Comparison of ENCODE assay signal across 16 cellular contexts in genomic region chr17:38563362-38564253, GRCh38. TPM values are rescaled to one million over a fixed set of nuclear protein-coding genes. Genes with fewer than 3 reads are reported as not detected.
A peak's percentile ranks its signal among the peaks of the same experiment; 100 is the strongest.
DNase-seq lines count a peak whose midpoint lies in the region; ATAC-seq lines count a peak whose summit lies in the region.
"Had no signal": no experiment of that assay in that cellular context is flagged by ENCODE, and none has a peak within 500 bp of the region (broad histone marks: within the 10 kb centered on the region; RNA-seq: fewer than 3 reads in every experiment).

No MANE protein-coding gene starts in this region.

- WGBS in mesendoderm (ENCODE audit: extremely low coverage, insufficient coverage, low lambda C conversion rate) = no CpG with 5 or more reads among the region's 50 CpGs
- WGBS in mesenchymal stem cell = 3% methylated on average over 50 of the region's 50 CpGs

- H3K27me3 ChIP-seq in CD4-positive, alpha-beta memory T cell (ENCODE audit: insufficient read depth, low read length) = peaks cover 65% of the 10 kb centered on the region
- H3K27me3 ChIP-seq in mesendoderm (ENCODE audit: insufficient read depth, low read length, poor library complexity) = peaks cover 45% of the 10 kb centered on the region
- H3K27me3 ChIP-seq in mesenchymal stem cell (ENCODE audit: control insufficient read depth in 1 of 2, insufficient read depth in 1 of 2, low read length in 2 of 2) = peaks cover 92 to 98% of the 10 kb centered on the region in 2 experiments

- CTCF ChIA-PET in CD4-positive, alpha-beta memory T cell (lab: Charles Lee; ENCODE audit: partially characterized antibody) = interaction anchor here (1.1 to 1.6 kb wide), 3 partner anchors 21 to 165 kb away, joined by 3 to 4 read pairs (median 3); no protein-coding TSS in a partner anchor

- H2AFZ ChIP-seq in mesenchymal stem cell (ENCODE audit: low read depth, low read length) = no peak overlapping the region

- no peaks in the 10 kb centered on the region for H3K9me3 ChIP-seq in CD4-positive, alpha-beta memory T cell (ENCODE audit: control insufficient read depth in 1 of 2, low read length in 2 of 2)
- H3K9me3 ChIP-seq in mesenchymal stem cell (ENCODE audit: control insufficient read depth, low read length) = no peaks in the 10 kb centered on the region

- H3K36me3 Mint-ChIP-seq in CD4-positive, alpha-beta memory T cell = peaks cover 0 to 3% of the 10 kb centered on the region in 2 donors
- peaks cover 10% of the 10 kb centered on the region for H3K36me3 Mint-ChIP-seq in effector memory CD8-positive, alpha-beta T cell (ENCODE audit: insufficient read depth)
- H3K36me3 Mint-ChIP-seq: immature natural killer cell had no signal

- intact Hi-C loops in CD4-positive, alpha-beta memory T cell (cut with micrococcal nuclease) = no loop called here

- H3K27ac ChIP-seq in CD4-positive, alpha-beta memory T cell (ENCODE audit: low read depth, low read length) = no peak overlapping the region
- H3K27ac ChIP-seq in mesendoderm (ENCODE audit: low read depth, low read length) (no peak overlapping the region), mesenchymal stem cell (ENCODE audit: low read length, poor library complexity, severe bottlenecking) (no peak overlapping the region)

- peaks cover 0 to 5% (median 0%) of the 10 kb centered on the region in 8 donors for H3K9me3 Mint-ChIP-seq in CD4-positive, alpha-beta memory T cell
- H3K9me3 Mint-ChIP-seq in effector memory CD8-positive, alpha-beta T cell = no peaks in the 10 kb centered on the region
- H3K9me3 Mint-ChIP-seq: dendritic cell treated with granulocyte-macrophage colony-stimulating factor and Interleukin-4, amounts not matched to agents 40 ng/mL and 50 ng/mL, for 4 days; immature natural killer cell had no signal

- H3K79me1 ChIP-seq in mesendoderm (ENCODE audit: low read length) = no peaks in the 10 kb centered on the region
- no peaks in the 10 kb centered on the region for H3K79me1 ChIP-seq in mesenchymal stem cell (replicated peaks; ENCODE audit: low read length, poor library complexity, severe bottlenecking)

- H4K5ac ChIP-seq in mesendoderm (ENCODE audit: low read length) = no peak overlapping the region

- H3K56ac ChIP-seq in mesendoderm (ENCODE audit: low read length) = peak overlapping the region; percentile 44

- H3K4me3 Mint-ChIP-seq in CD4-positive, alpha-beta memory T cell = peak overlapping the region in 6 of 8 donors; percentile 15 to 48 (median 34)
- peak overlapping the region; percentile 48 to 61 for H3K4me3 Mint-ChIP-seq in effector memory CD8-positive, alpha-beta T cell
- H3K4me3 Mint-ChIP-seq: dendritic cell treated with granulocyte-macrophage colony-stimulating factor and Interleukin-4, amounts not matched to agents 40 ng/mL and 50 ng/mL, for 4 days had no signal

- H2BK120ac ChIP-seq in mesendoderm (ENCODE audit: low read depth, low read length) = no peak overlapping the region
- no peak overlapping the region for H2BK120ac ChIP-seq in mesenchymal stem cell (ENCODE audit: low read depth, low read length)

- H3K4me2 ChIP-seq in mesendoderm (ENCODE audit: low read length) (peak overlapping the region; percentile 66), mesenchymal stem cell (ENCODE audit: low read length, poor library complexity, severe bottlenecking) (no peak overlapping the region)

- no peaks in the 10 kb centered on the region for H3K36me3 ChIP-seq in CD4-positive, alpha-beta memory T cell (ENCODE audit: insufficient read depth, low read length)
- H3K36me3 ChIP-seq in mesendoderm (ENCODE audit: control insufficient read depth, insufficient read depth, low read length) = no peaks in the 10 kb centered on the region
- no peaks in the 10 kb centered on the region for H3K36me3 ChIP-seq in mesenchymal stem cell (ENCODE audit: control insufficient read depth in 1 of 2, insufficient read depth in 2 of 2, low read depth in 1 of 2, low read length in 2 of 2)

- no peak overlapping the region for H4K91ac ChIP-seq in mesenchymal stem cell (ENCODE audit: low read length)

- H3K18ac ChIP-seq in mesendoderm (ENCODE audit: low read length) (no peak overlapping the region), mesenchymal stem cell (ENCODE audit: low read depth in 1 of 2, low read length in 2 of 2) (no peak overlapping the region)

- H3K27ac Mint-ChIP-seq in CD4-positive, alpha-beta memory T cell = peak overlapping the region in 1 of 7 donors; percentile 19
- no peak overlapping the region for H3K27ac Mint-ChIP-seq in effector memory CD8-positive, alpha-beta T cell
- H3K27ac Mint-ChIP-seq: dendritic cell treated with granulocyte-macrophage colony-stimulating factor and Interleukin-4, amounts not matched to agents 40 ng/mL and 50 ng/mL, for 4 days; immature natural killer cell had no signal

- DNase-seq in CD4-positive, alpha-beta memory T cell = no peak
- DNase-seq in NCI-H2227 (lab: John Stamatoyannopoulos, UW; ENCODE audit: unreplicated experiment) (peak; percentile 75), mesendoderm (peak; percentile 83), mesenchymal stem cell (no peak), NCI-H146 treated with DMSO at 0.1 percent for 48 hours (lab: John Stamatoyannopoulos, UW; ENCODE audit: unreplicated experiment) (no peak)
- no peak for DNase-seq in effector memory CD8-positive, alpha-beta T cell
- DNase-seq: activated CD4-positive, alpha-beta T cell treated with anti-CD3 and anti-CD28 coated beads for 4 hours; activated T-cell treated with anti-CD3 and anti-CD28 coated beads for 4 hours; anterior cingulate cortex; immature natural killer cell; IMR-90; NCI-H2171; SHP77 had no signal

- H3K9ac ChIP-seq in mesendoderm (ENCODE audit: low read length) = peak overlapping the region; percentile 40
- H3K9ac ChIP-seq in mesenchymal stem cell (ENCODE audit: low read length) = no peak overlapping the region

- no peak overlapping the region for H3K4ac ChIP-seq in mesendoderm (ENCODE audit: low read depth, low read length)
- no peak overlapping the region for H3K4ac ChIP-seq in mesenchymal stem cell (ENCODE audit: low read depth in 1 of 2, low read length in 2 of 2)

- POLR2A ChIA-PET in CD4-positive, alpha-beta memory T cell (lab: Charles Lee; ENCODE audit: partially characterized antibody) = no interaction called here

- no peak overlapping the region for H2BK15ac ChIP-seq in mesendoderm (replicated peaks; ENCODE audit: low read depth)
- no peak overlapping the region for H2BK15ac ChIP-seq in mesenchymal stem cell (ENCODE audit: low read depth, poor library complexity, severe bottlenecking)

- H3K27me3 Mint-ChIP-seq in CD4-positive, alpha-beta memory T cell = peaks cover 48 to 50% of the 10 kb centered on the region in 2 donors
- H3K27me3 Mint-ChIP-seq in effector memory CD8-positive, alpha-beta T cell = peaks cover 75 to 81% of the 10 kb centered on the region in 2 donors

- no peak overlapping the region for H4K8ac ChIP-seq in mesendoderm (ENCODE audit: low read depth, low read length)
- H4K8ac ChIP-seq in mesenchymal stem cell (ENCODE audit: low read length) = no peak overlapping the region

- no peak for ATAC-seq in effector memory CD8-positive, alpha-beta T cell (replicated peaks)
- no peak for ATAC-seq in HG02763 (IDR thresholded peaks at IDR 0.05; ENCODE audit: unreplicated experiment)
- ATAC-seq in GM21367 (IDR thresholded peaks at IDR 0.05; ENCODE audit: unreplicated experiment) = no peak

- peaks cover 37% of the 10 kb centered on the region for H3K4me1 ChIP-seq in CD4-positive, alpha-beta memory T cell (ENCODE audit: insufficient read depth, low read length)
- H3K4me1 ChIP-seq in mesendoderm (ENCODE audit: control insufficient read depth, low read depth, low read length) (peaks cover 11% of the 10 kb centered on the region), mesenchymal stem cell (ENCODE audit: control insufficient read depth, insufficient read depth, low read depth, low read length) (peaks cover 14% of the 10 kb centered on the region)

- no peaks in the 10 kb centered on the region for H3K79me2 ChIP-seq in mesendoderm (ENCODE audit: control insufficient read depth, insufficient read depth, low read length)

- peak overlapping the region in 1 of 2 experiments; percentile 50 for H3K14ac ChIP-seq in mesenchymal stem cell (ENCODE audit: low read length in 2 of 2)

- H3K4me3 ChIP-seq in CD4-positive, alpha-beta memory T cell (ENCODE audit: low read length in 2 of 2) = no peak overlapping the region
- H3K4me3 ChIP-seq in mesendoderm (ENCODE audit: low read length) (peak overlapping the region; percentile 21), mesenchymal stem cell (ENCODE audit: insufficient read depth in 1 of 2, low read depth in 1 of 2, low read length in 2 of 2) (peak overlapping the region in 1 of 2 experiments; percentile 2)

- H3K23ac ChIP-seq in mesendoderm (ENCODE audit: low read length) (no peak overlapping the region), mesenchymal stem cell (ENCODE audit: low read length in 2 of 2) (no peak overlapping the region)

- no peak overlapping the region for H2BK12ac ChIP-seq in mesenchymal stem cell (ENCODE audit: low read length in 2 of 2)

- peaks cover 8 to 44% (median 26%) of the 10 kb centered on the region in 4 donors for H3K4me1 Mint-ChIP-seq in CD4-positive, alpha-beta memory T cell
- peaks cover 20 to 23% of the 10 kb centered on the region in 2 donors for H3K4me1 Mint-ChIP-seq in effector memory CD8-positive, alpha-beta T cell (ENCODE audit: low read depth in 2 of 2)

- H2AK5ac ChIP-seq in mesendoderm (ENCODE audit: low read length) (no peak overlapping the region), mesenchymal stem cell (ENCODE audit: low read length, severe bottlenecking) (no peak overlapping the region)

- no peak overlapping the region for H2BK5ac ChIP-seq in mesendoderm (ENCODE audit: low read length)
- no peak overlapping the region for H2BK5ac ChIP-seq in mesenchymal stem cell (ENCODE audit: low read depth, low read length, poor library complexity, severe bottlenecking)

RNA-seq across cellular contexts. Expression of gene SRCIN1, which starts 42.1 kb away (rescaled TPM):
- under 1 TPM; 0.28 to 0.79 TPM for total RNA-seq in CD4-positive, alpha-beta memory T cell
- not detected for polyA plus RNA-seq in CD4-positive, alpha-beta memory T cell
- polyA plus RNA-seq in mesendoderm (2013, experiment 1 of 2) = 1.5 TPM
- polyA plus RNA-seq in mesendoderm (2013, experiment 2 of 2) = 0.97 TPM
- polyA plus RNA-seq in mesenchymal stem cell (2013, experiment 1 of 2) = 0.04 TPM
- polyA plus RNA-seq in mesenchymal stem cell (2013, experiment 2 of 2) = not detected
- total RNA-seq: IMR-90 had no signal
- polyA plus RNA-seq: immature natural killer cell, IMR-90 had no signal

Comparison
In these comparisons a context has a peak if more than half of its experiments do, and no peak if none do; other contexts are left out.
1. DNase-seq: peak in NCI-H2227 (single experiment) and mesendoderm (single experiment); none in CD4-positive, alpha-beta memory T cell (0 of 5), effector memory CD8-positive, alpha-beta T cell (0 of 3), mesenchymal stem cell (single experiment) and NCI-H146 treated with DMSO at 0.1 percent for 48 hours (single experiment).